11 cellular contexts compared by ENCODE assay signal in genomic region chr1:160647329-160647720, GRCh38. TPM values are rescaled to one million over a fixed set of nuclear protein-coding genes. Genes with fewer than 3 reads are reported as not detected.
DNase-seq lines count a peak whose midpoint lies in the region; ATAC-seq, FAIRE-seq and TF ChIP-seq lines count a peak whose summit lies in the region.
"Had no signal": no experiment of that assay in that cellular context is flagged by ENCODE, and none has a peak within 500 bp of the region (broad histone marks: within the 10 kb centered on the region; RNA-seq: fewer than 3 reads in every experiment).

No MANE protein-coding gene starts in this region.

- ATAC-seq in GM19452 (IDR thresholded peaks at IDR 0.05; ENCODE audit: unreplicated experiment) = peak; percentile 14

- H4K20me1 ChIP-seq in DOHH2 (ENCODE audit: control insufficient read depth, insufficient read depth, low read depth, low read length) (no peaks in the 10 kb centered on the region), OCI-LY3 (ENCODE audit: insufficient read depth, low read length) (no peaks in the 10 kb centered on the region)

- FAIRE-seq in GM12892 (lab: Jason Lieb, UNC) = no peak
- FAIRE-seq: TTC549 had no signal

- no peaks in the 10 kb centered on the region for H3K36me3 Mint-ChIP-seq in endodermal cell (ENCODE audit: low read depth)

- peak overlapping the region; percentile 94 for H2AFZ ChIP-seq in OCI-LY3 (ENCODE audit: low read depth, low read length)

- peaks cover 6% of the 10 kb centered on the region for H3K9me3 Mint-ChIP-seq in endodermal cell

- no peak overlapping the region for H3K27ac ChIP-seq in DOHH2 (ENCODE audit: low read depth, low read length)
- no peak overlapping the region for H3K27ac ChIP-seq in OCI-LY3 (ENCODE audit: low read length)
- H3K27ac ChIP-seq in mucosa of rectum (ENCODE audit: low read depth in 2 of 2, low read length in 2 of 2) = peak overlapping the region; percentile 26 to 62
- H3K27ac ChIP-seq in endodermal cell (ENCODE audit: low read depth, low read length) = no peak overlapping the region
- H3K27ac ChIP-seq: epithelial cell of prostate had no signal

- no peak for DNase-seq in kidney glomerular epithelial cell (lab: John Stamatoyannopoulos, UW)
- no peak for DNase-seq in GM12892 (ENCODE audit: insufficient read length)
- no peak for DNase-seq in endodermal cell
- no peak for DNase-seq in iPS-NIHi11 (ENCODE audit: low spot score)
- DNase-seq: amygdala had no signal

- H3K9me2 ChIP-seq in DOHH2 (replicated peaks; ENCODE audit: control insufficient read depth, low read length) = no peaks in the 10 kb centered on the region

- H3K4me2 ChIP-seq in DOHH2 (ENCODE audit: low read length) = peak overlapping the region; percentile 45
- H3K4me2 ChIP-seq in OCI-LY3 (ENCODE audit: low read length) = peak overlapping the region; percentile 65

- no peaks in the 10 kb centered on the region for H3K9me3 ChIP-seq in DOHH2 (ENCODE audit: control insufficient read depth, insufficient read depth, low read length)
- H3K9me3 ChIP-seq in OCI-LY3 (ENCODE audit: insufficient read depth, low read length) = no peaks in the 10 kb centered on the region
- H3K9me3 ChIP-seq in mucosa of rectum (ENCODE audit: control insufficient read depth in 2 of 2, low read length in 2 of 2) = no peaks in the 10 kb centered on the region
- peaks cover 11% of the 10 kb centered on the region for H3K9me3 ChIP-seq in endodermal cell (ENCODE audit: control insufficient read depth, low read length)

- H3K79me2 ChIP-seq in DOHH2 (ENCODE audit: control insufficient read depth, low read length) (no peaks in the 10 kb centered on the region), OCI-LY3 (ENCODE audit: low read length) (no peaks in the 10 kb centered on the region)

- H3K9ac ChIP-seq in OCI-LY3 (ENCODE audit: low read length) = peak overlapping the region; percentile 18; the same call in 1 of the 2 replicates
- peak overlapping the region; percentile 21 to 26 for H3K9ac ChIP-seq in mucosa of rectum (ENCODE audit: low read depth in 1 of 2, low read length in 2 of 2)
- no peak overlapping the region for H3K9ac ChIP-seq in endodermal cell (ENCODE audit: extremely low read depth, low read length, poor library complexity, severe bottlenecking)

- H3K4me3 Mint-ChIP-seq in endodermal cell = no peak overlapping the region

- TF ChIP-seq POLR2A in GM12892 (IDR thresholded peaks at IDR 0.05; ENCODE audit: low read depth, low read length) = no peak

- H3K27me3 Mint-ChIP-seq in endodermal cell (ENCODE audit: insufficient read depth) = no peaks in the 10 kb centered on the region

- no peaks in the 10 kb centered on the region for H3K27me3 ChIP-seq in DOHH2 (ENCODE audit: control insufficient read depth, low read length)
- no peaks in the 10 kb centered on the region for H3K27me3 ChIP-seq in OCI-LY3 (ENCODE audit: low read depth, low read length)
- no peaks in the 10 kb centered on the region for H3K27me3 ChIP-seq in mucosa of rectum (ENCODE audit: control insufficient read depth in 2 of 2, insufficient read depth in 2 of 2, low read length in 2 of 2)
- no peaks in the 10 kb centered on the region for H3K27me3 ChIP-seq in endodermal cell (ENCODE audit: control insufficient read depth, insufficient read depth, low read length, poor library complexity, severe bottlenecking)

- TF ChIP-seq CTCF in DOHH2 (IDR thresholded peaks at IDR 0.05; ENCODE audit: low read depth, low read length, poor library complexity, severe bottlenecking) = no peak
- TF ChIP-seq CTCF in OCI-LY3 (IDR thresholded peaks at IDR 0.05; ENCODE audit: low read depth, low read length) = no peak
- no peak for TF ChIP-seq CTCF in endodermal cell (conservative IDR thresholded peaks at IDR 0.05)

- 92 to 97% methylated on average over 3 of the region's 3 CpGs for WGBS in endodermal cell (ENCODE audit: insufficient coverage in 1 of 2, insufficient read length in 1 of 2), 2 experiments

- H3K4me3 ChIP-seq in DOHH2 (ENCODE audit: low read length) = peak overlapping the region; percentile 40
- peak overlapping the region; percentile 45 for H3K4me3 ChIP-seq in OCI-LY3 (ENCODE audit: low read length)
- peak overlapping the region in 1 of 2 donors; percentile 72 for H3K4me3 ChIP-seq in mucosa of rectum (ENCODE audit: low read length in 2 of 2)
- H3K4me3 ChIP-seq in endodermal cell (ENCODE audit: low read length) = no peak overlapping the region

- H3K4me1 Mint-ChIP-seq in endodermal cell = peaks cover 35% of the 10 kb centered on the region

- H3K36me3 ChIP-seq in DOHH2 (ENCODE audit: control insufficient read depth, low read length) (no peaks in the 10 kb centered on the region), OCI-LY3 (replicated peaks; ENCODE audit: low read depth, low read length) (no peaks in the 10 kb centered on the region), mucosa of rectum (ENCODE audit: control insufficient read depth in 2 of 2, insufficient read depth in 2 of 2, low read length in 2 of 2) (no peaks in the 10 kb centered on the region), endodermal cell (ENCODE audit: control insufficient read depth, insufficient read depth, low read length) (no peaks in the 10 kb centered on the region)

- H3F3A ChIP-seq in DOHH2 (ENCODE audit: control insufficient read depth, insufficient read depth) = no peaks in the 10 kb centered on the region

- no peak overlapping the region for H3K27ac Mint-ChIP-seq in endodermal cell

- H3K4me1 ChIP-seq in DOHH2 (ENCODE audit: control insufficient read depth, low read length) (peaks cover 42% of the 10 kb centered on the region), OCI-LY3 (ENCODE audit: low read length) (peaks cover 29% of the 10 kb centered on the region), mucosa of rectum (ENCODE audit: control insufficient read depth in 2 of 2, insufficient read depth in 2 of 2, low read length in 2 of 2) (peaks cover 0 to 4% of the 10 kb centered on the region in 2 donors), endodermal cell (ENCODE audit: control insufficient read depth, insufficient read depth, low read length) (peaks cover 16% of the 10 kb centered on the region)

RNA-seq across cellular contexts. Expression of gene SLAMF1, which starts 0.5 kb away (rescaled TPM):
- polyA plus RNA-seq in GM12892 (2012; ENCODE audit: missing spikeins) = 244 TPM
- not detected for total RNA-seq in endodermal cell
- not detected for polyA plus RNA-seq in endodermal cell (2013, experiment 1 of 2)
- not detected for polyA plus RNA-seq in endodermal cell (2013, experiment 2 of 2)

Comparison
In these comparisons a context has a peak if more than half of its experiments do, and no peak if none do; other contexts are left out.
1. H3K27ac ChIP-seq: peak in mucosa of rectum (2 of 2); none in DOHH2 (single experiment), OCI-LY3 (single experiment) and endodermal cell (single experiment).